Comparison of ENCODE assay signal across 18 cellular contexts in the genomic region with DNA sequence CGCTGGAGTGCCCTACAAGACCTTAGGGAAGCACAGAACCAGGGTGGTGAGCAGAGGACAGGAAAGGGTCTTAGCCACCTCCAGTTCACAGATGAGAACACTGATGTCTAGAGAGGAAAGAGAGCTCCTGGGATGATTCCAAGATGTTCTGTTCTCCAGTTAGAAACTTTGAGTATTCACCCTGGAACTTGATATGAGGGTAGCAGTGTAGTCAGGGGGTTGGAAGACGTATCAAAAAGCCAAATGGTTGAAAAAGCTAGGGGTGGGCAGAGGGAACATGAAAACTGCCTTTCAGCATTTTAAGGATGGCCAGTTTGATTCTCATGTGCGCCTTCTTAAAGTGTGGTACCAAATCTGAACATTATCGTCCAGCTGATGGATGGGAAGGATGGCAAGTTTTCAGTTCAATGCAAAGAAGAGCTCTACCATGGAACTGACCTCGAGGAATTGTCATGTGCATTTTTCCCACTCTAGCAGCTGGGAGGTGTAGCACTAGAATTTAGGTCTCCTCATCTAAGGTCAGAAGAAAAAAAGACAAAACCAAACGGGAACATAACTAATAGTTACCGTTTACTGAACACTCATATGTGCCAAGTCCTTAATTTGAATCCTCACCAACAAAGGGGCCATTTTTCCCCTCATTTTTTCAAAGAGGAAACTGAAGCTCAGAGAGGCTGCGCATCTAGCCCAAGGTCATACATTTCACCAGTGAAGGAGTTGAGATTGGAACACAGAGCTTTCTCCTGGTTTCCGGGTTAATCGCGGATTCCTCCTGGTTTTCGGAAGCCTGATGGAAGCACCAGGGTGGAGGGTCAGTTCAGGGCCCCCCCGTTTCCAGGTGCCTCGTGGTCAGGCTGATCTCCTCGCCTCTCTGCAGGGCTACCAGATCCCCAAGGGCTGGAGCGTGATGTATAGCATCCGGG. TPM values are rescaled to one million over a fixed set of nuclear protein-coding genes. Genes with fewer than 3 reads are reported as not detected.
DNase-seq lines count a peak whose midpoint lies in the region; ATAC-seq, FAIRE-seq and TF ChIP-seq lines count a peak whose summit lies in the region.
"Had no signal": no experiment of that assay in that cellular context is flagged by ENCODE, and none has a peak within 500 bp of the region (broad histone marks: within the 10 kb centered on the region; RNA-seq: fewer than 3 reads in every experiment).

No MANE protein-coding gene starts in this region.

- peak overlapping the region; percentile 42 for H3K4me2 ChIP-seq in endothelial cell of umbilical vein (ENCODE audit: insufficient read depth, low read length)
- H3K4me2 ChIP-seq in osteoblast (ENCODE audit: insufficient read depth, low read length): peak overlapping the region; percentile 45
- H3K4me2 ChIP-seq: PC-9 had no signal

- no peak overlapping the region for H3K9ac ChIP-seq in endothelial cell of umbilical vein (replicated peaks; ENCODE audit: extremely low read depth, insufficient read depth, low read length)

- TF ChIP-seq CTCF in GM20000 (IDR thresholded peaks at IDR 0.05; ENCODE audit: extremely low read depth, missing control alignments) (no peak), endothelial cell of umbilical vein (IDR thresholded peaks at IDR 0.05; ENCODE audit: extremely low read depth in 1 of 2, insufficient read depth in 1 of 2, low read depth in 1 of 2, low read length in 2 of 2) (no peak), osteoblast (IDR thresholded peaks at IDR 0.05; ENCODE audit: extremely low read depth, low read depth, low read length) (no peak)

- H3K9me3 ChIP-seq in MG63 (no peaks in the 10 kb centered on the region), endothelial cell of umbilical vein (replicated peaks; ENCODE audit: control insufficient read depth, insufficient read depth, low read length) (no peaks in the 10 kb centered on the region), osteoblast (ENCODE audit: low read depth, low read length) (no peaks in the 10 kb centered on the region)

- H3K4me3 ChIP-seq in MG63 (peak overlapping the region; percentile 37; the same call in 1 of the 2 replicates), endothelial cell of umbilical vein (replicated peaks in 1 of 3; ENCODE audit: insufficient read depth in 1 of 3, low read depth in 1 of 3, low read length in 3 of 3) (no peak overlapping the region), osteoblast (ENCODE audit: insufficient read depth, low read length) (no peak overlapping the region)
- H3K4me3 ChIP-seq: PC-9, skin epidermis had no signal

- intact Hi-C loops in endothelial cell of umbilical vein (cut with micrococcal nuclease): loop anchor here (10.0 kb wide), 1 partner anchor 223 kb away; the partner anchor contains the start of gene EXOC6

- TF ChIP-seq POLR2A in endothelial cell of umbilical vein (IDR thresholded peaks at IDR 0.05; ENCODE audit: low read depth, low read length): no peak

- peaks cover 21% of the 10 kb centered on the region for H3K27me3 ChIP-seq in MG63
- H3K27me3 ChIP-seq in endothelial cell of umbilical vein (ENCODE audit: control insufficient read depth in 2 of 2, insufficient read depth in 2 of 2, low read length in 2 of 2): peaks cover 15 to 19% of the 10 kb centered on the region in 2 experiments
- H3K27me3 ChIP-seq in osteoblast (ENCODE audit: insufficient read depth, low read length): peaks cover 86% of the 10 kb centered on the region

- peak; percentile 28 for DNase-seq in GM20000 (ENCODE audit: low spot score)
- DNase-seq in MG63: no peak
- no peak for DNase-seq in endothelial cell of umbilical vein (ENCODE audit: low read depth, low spot score)
- peak; percentile 61 for DNase-seq in osteoblast (ENCODE audit: insufficient read length, low spot score, missing footprints)
- DNase-seq in C1 segment of cervical spinal cord (lab: John Stamatoyannopoulos, UW): no peak
- no peak for DNase-seq in NCI-H187 treated with DMSO at 0.1 percent for 48 hours (lab: John Stamatoyannopoulos, UW)
- DNase-seq: DMS79; NCI-H1694; PC-9; stimulated activated naive CD4-positive, alpha-beta T cell treated with Interleukin-2 at 50 U/mL for 16 hours had no signal

- H2AFZ ChIP-seq in endothelial cell of umbilical vein (ENCODE audit: low read depth, low read length) (no peak overlapping the region), osteoblast (ENCODE audit: low read length) (no peak overlapping the region)
- H2AFZ ChIP-seq: PC-9 had no signal

- peaks cover 19% of the 10 kb centered on the region for H3K4me1 ChIP-seq in endothelial cell of umbilical vein (ENCODE audit: control insufficient read depth, extremely low read depth, insufficient read depth, low read length)
- H3K4me1 ChIP-seq in osteoblast (ENCODE audit: insufficient read depth, low read length): no peaks in the 10 kb centered on the region

- H3K9me1 ChIP-seq in endothelial cell of umbilical vein (replicated peaks; ENCODE audit: control insufficient read depth, extremely low read depth, insufficient read depth, low read length): no peaks in the 10 kb centered on the region

- no TSS peak for BruUV-seq in endothelial cell of umbilical vein (replicated peaks; lab: Mats Ljungman, UMichigan)

- POLR2A ChIA-PET in endothelial cell of umbilical vein (lab: Charles Lee): no interaction called here

- H3K27ac ChIP-seq in endothelial cell of umbilical vein (ENCODE audit: insufficient read depth, low read depth, low read length) (no peak overlapping the region), osteoblast (ENCODE audit: low read depth, low read length) (no peak overlapping the region)
- H3K27ac ChIP-seq: C4-2B, PC-9, skin epidermis had no signal

- no peak for ATAC-seq in GM19467 (IDR thresholded peaks at IDR 0.05; ENCODE audit: unreplicated experiment)
- ATAC-seq in GM19351 (IDR thresholded peaks at IDR 0.05; ENCODE audit: unreplicated experiment): no peak
- ATAC-seq: HCT116 had no signal

- peaks cover 3% of the 10 kb centered on the region for H4K20me1 ChIP-seq in endothelial cell of umbilical vein (replicated peaks; ENCODE audit: control insufficient read depth, extremely low read depth, insufficient read depth, low read length)
- no peaks in the 10 kb centered on the region for H4K20me1 ChIP-seq in osteoblast (ENCODE audit: insufficient read depth, low read length)

- dilution Hi-C loops in endothelial cell of umbilical vein (cut with MboI; ENCODE audit: extremely low pct_ligation_motif_present, low sequenced_read_pairs): no loop called here

- FAIRE-seq in endothelial cell of umbilical vein (lab: Jason Lieb, UNC): no peak
- FAIRE-seq: urothelium cell line had no signal

- no peaks in the 10 kb centered on the region for H3K36me3 ChIP-seq in MG63
- peaks cover 0 to 25% of the 10 kb centered on the region in 2 experiments for H3K36me3 ChIP-seq in endothelial cell of umbilical vein (ENCODE audit: control insufficient read depth in 2 of 2, extremely low read depth in 1 of 2, insufficient read depth in 2 of 2, low read length in 2 of 2)
- H3K36me3 ChIP-seq in osteoblast (ENCODE audit: insufficient read depth, low read length): no peaks in the 10 kb centered on the region

- H3K79me2 ChIP-seq in endothelial cell of umbilical vein (ENCODE audit: control insufficient read depth, insufficient read depth, low read length) (no peaks in the 10 kb centered on the region), osteoblast (ENCODE audit: insufficient read depth, low read length) (no peaks in the 10 kb centered on the region)

- CTCF ChIA-PET in endothelial cell of umbilical vein (lab: Charles Lee): interaction anchor here (1.1 to 2.5 kb wide), 6 partner anchors 9 to 103 kb away, joined by 4 to 9 read pairs (median 5); no protein-coding TSS in a partner anchor

TF ChIP-seq in endothelial cell of umbilical vein, 7 proteins besides CTCF, POLR2A, EP300 and RAD21:
- TF ChIP-seq JUN (IDR thresholded peaks at IDR 0.05; ENCODE audit: borderline replicate concordance, insufficient read depth, insufficient read length, low read depth): no peak
- TF ChIP-seq EZH2 (IDR thresholded peaks at IDR 0.05; ENCODE audit: borderline replicate concordance, low read depth, low read length, severe bottlenecking): peak; percentile 60

RNA-seq across cellular contexts. Expression of gene CYP26A1, which starts 6.0 kb away (rescaled TPM):
- total RNA-seq in MG63 (2014; rRNA removed; shearing (Covaris generic); ENCODE audit: low replicate concordance): 0.30 and 0.32 TPM in 2 replicates
- total RNA-seq in endothelial cell of umbilical vein (2.1 and 4.4 TPM in 2 replicates), osteoblast (not detected in 2 replicates)
- 0.95 and 1.4 TPM in 2 replicates for polyA plus RNA-seq in endothelial cell of umbilical vein
- 0.43 and 0.92 TPM in 2 replicates for polyA plus RNA-seq in endothelial cell of umbilical vein (2011; cell fraction: cytosol; rRNA removed)
- polyA plus RNA-seq in endothelial cell of umbilical vein (2011; cell fraction: nucleus; rRNA removed): 12.8 and 15.9 TPM in 2 replicates
- 0.29 and 0.78 TPM in 2 replicates for polyA plus RNA-seq in endothelial cell of umbilical vein (2012)
- 2.2 and 2.9 TPM in 2 replicates for polyA minus RNA-seq in endothelial cell of umbilical vein
- not detected for polyA minus RNA-seq in endothelial cell of umbilical vein (2011; cell fraction: cytosol; rRNA and poly(A)+ RNA removed)
- polyA minus RNA-seq in endothelial cell of umbilical vein (2011; cell fraction: nucleus; rRNA and poly(A)+ RNA removed): 2.5 and 10.3 TPM in 2 replicates
- total RNA-seq: activated CD8-positive, alpha-beta memory T cell treated with anti-CD3 and anti-CD28 coated beads for 36 hours; osteocyte had no signal

RNA-seq across cellular contexts. Expression of gene CYP26C1, which starts 7.1 kb away (rescaled TPM):
- total RNA-seq in MG63 (2014; rRNA removed; shearing (Covaris generic); ENCODE audit: low replicate concordance): not detected in 2 replicates
- 2.0 and 3.0 TPM in 2 replicates for total RNA-seq in endothelial cell of umbilical vein
- polyA plus RNA-seq in endothelial cell of umbilical vein: 0.12 and 0.18 TPM in 2 replicates
- polyA plus RNA-seq in endothelial cell of umbilical vein (2011; cell fraction: cytosol; rRNA removed): 0.01 and 0.04 TPM in 2 replicates
- polyA plus RNA-seq in endothelial cell of umbilical vein (2011; cell fraction: nucleus; rRNA removed): 1.9 and 3.0 TPM in 2 replicates
- not detected in 2 replicates for polyA plus RNA-seq in endothelial cell of umbilical vein (2012)
- polyA minus RNA-seq in endothelial cell of umbilical vein: 2.0 and 2.1 TPM in 2 replicates
- not detected for polyA minus RNA-seq in endothelial cell of umbilical vein (2011; cell fraction: cytosol; rRNA and poly(A)+ RNA removed)
- 9.4 and 15.7 TPM in 2 replicates for polyA minus RNA-seq in endothelial cell of umbilical vein (2011; cell fraction: nucleus; rRNA and poly(A)+ RNA removed)
- under 0.01 TPM in 2 replicates for total RNA-seq in osteoblast
- total RNA-seq: osteocyte had no signal

Comparison
In these comparisons a context has a peak if more than half of its experiments do, and no peak if none do; other contexts are left out.
1. DNase-seq: peak in GM20000 (single experiment) and osteoblast (single experiment); none in MG63 (single experiment), endothelial cell of umbilical vein (single experiment), C1 segment of cervical spinal cord (0 of 14) and NCI-H187 treated with DMSO at 0.1 percent for 48 hours (single experiment).